12 cellular contexts compared by ENCODE assay signal in genomic region chr10:107163086-107163880, GRCh38. TPM values are rescaled to one million over a fixed set of nuclear protein-coding genes. Genes with fewer than 3 reads are reported as not detected.
DNase-seq lines count a peak whose midpoint lies in the region; ATAC-seq and TF ChIP-seq lines count a peak whose summit lies in the region.
"Had no signal": no experiment of that assay in that cellular context is flagged by ENCODE, and none has a peak within 500 bp of the region (broad histone marks: within the 10 kb centered on the region; RNA-seq: fewer than 3 reads in every experiment).

No MANE protein-coding gene starts in this region.

- H3K4me1 ChIP-seq in HUES64 (ENCODE audit: insufficient read depth, low read length) (peaks cover 25% of the 10 kb centered on the region), colonic mucosa (no peaks in the 10 kb centered on the region), PC-3 (ENCODE audit: insufficient read depth, low read length) (no peaks in the 10 kb centered on the region)

- no peaks in the 10 kb centered on the region for H3K9me3 ChIP-seq in HUES64 (ENCODE audit: insufficient read depth, low read depth, low read length)
- no peaks in the 10 kb centered on the region for H3K9me3 ChIP-seq in colonic mucosa
- no peaks in the 10 kb centered on the region for H3K9me3 ChIP-seq in iPS-18c (ENCODE audit: control insufficient read depth, insufficient read depth, low read length)
- no peaks in the 10 kb centered on the region for H3K9me3 ChIP-seq in PC-3 (ENCODE audit: low read length)

- POLR2A ChIA-PET in PC-3 (lab: Charles Lee; ENCODE audit: unreplicated experiment): no interaction called here

- H3K9me2 ChIP-seq in PC-3 (replicated peaks; ENCODE audit: low read length): no peaks in the 10 kb centered on the region

- H3K4me3 ChIP-seq in HUES64 (ENCODE audit: low read length) (peak overlapping the region; percentile 68), colonic mucosa (peak overlapping the region; percentile 33), iPS-18c (ENCODE audit: insufficient read depth, low read depth, low read length) (peak overlapping the region; percentile 86; the same call in 1 of the 2 replicates), PC-3 (ENCODE audit: low read length) (no peak overlapping the region)

- H3K27me3 ChIP-seq in HUES64 (ENCODE audit: insufficient read depth, low read length) (peaks cover 55% of the 10 kb centered on the region), colonic mucosa (peaks cover 11% of the 10 kb centered on the region), PC-3 (ENCODE audit: low read length) (peaks cover 45% of the 10 kb centered on the region)

- no peak for DNase-seq in colonic mucosa
- DNase-seq in retina: peak; percentile 69
- no peak for DNase-seq in PC-3
- DNase-seq in HCEC 1CT: no peak
- DNase-seq in cortex of kidney (lab: John Stamatoyannopoulos, UW): no peak
- DNase-seq: activated CD4-positive, alpha-beta T cell treated with anti-CD3 and anti-CD28 coated beads, Interleukin-2, amount 50 U/mL, for 4 hours; effector CD4-positive, alpha-beta T cell; NCI-H1105; stimulated activated CD4-positive, alpha-beta T cell treated with anti-CD3 and anti-CD28 coated beads, Interleukin-15, amount 100 ng/mL, for 24 hours had no signal

- intact Hi-C loops in colonic mucosa (cut with DNase I): no loop called here
- intact Hi-C loops in PC-3 (cut with micrococcal nuclease): no loop called here

- H3K27ac ChIP-seq in HUES64 (ENCODE audit: low read depth, low read length) (no peak overlapping the region), colonic mucosa (no peak overlapping the region), PC-3 (ENCODE audit: low read length) (no peak overlapping the region)

- no peaks in the 10 kb centered on the region for H4K20me1 ChIP-seq in PC-3 (ENCODE audit: low read length)

- no peaks in the 10 kb centered on the region for H3K36me3 ChIP-seq in HUES64 (ENCODE audit: insufficient read depth, low read length)
- no peaks in the 10 kb centered on the region for H3K36me3 ChIP-seq in colonic mucosa
- no peaks in the 10 kb centered on the region for H3K36me3 ChIP-seq in PC-3 (ENCODE audit: low read depth, low read length)

- CTCF ChIA-PET in PC-3 (lab: Charles Lee): interaction anchor here (0.6 to 0.9 kb wide), 2 partner anchors 79 to 1105 kb away, joined by 3 to 6 read pairs; no protein-coding TSS in a partner anchor

- H3K79me2 ChIP-seq in PC-3 (ENCODE audit: low read length): no peaks in the 10 kb centered on the region

- 33% methylated on average over 6 of the region's 7 CpGs for WGBS in HUES64

- BruUV-seq in PC-3 (replicated peaks; lab: Mats Ljungman, UMichigan): no TSS peak

- H3K9ac ChIP-seq in HUES64 (ENCODE audit: low read depth, low read length): no peak overlapping the region
- no peak overlapping the region for H3K9ac ChIP-seq in colonic mucosa (ENCODE audit: low read depth in 2 of 2, low read length in 2 of 2)
- no peak overlapping the region for H3K9ac ChIP-seq in PC-3 (ENCODE audit: low read length)

- H2AFZ ChIP-seq in PC-3 (ENCODE audit: low read length): no peak overlapping the region

- no peaks in the 10 kb centered on the region for H3F3A ChIP-seq in PC-3 (ENCODE audit: low read length, unreplicated experiment)

- ATAC-seq in PC-3 (no peak), GM21381 (IDR thresholded peaks at IDR 0.05; ENCODE audit: unreplicated experiment) (no peak)

- TF ChIP-seq CTCF in colonic mucosa (IDR thresholded peaks at IDR 0.05): no peak
- no peak for TF ChIP-seq CTCF in PC-3 (conservative IDR thresholded peaks at IDR 0.05; ENCODE audit: low read depth, low read length)

- no peak overlapping the region for H3K4me2 ChIP-seq in PC-3 (ENCODE audit: low read length)

RNA-seq across cellular contexts. Expression of gene SORCS1, which starts 1.2 kb away (rescaled TPM):
- 2.5 TPM for polyA plus RNA-seq in HUES64 (2013, experiment 1 of 2)
- 2.3 TPM for polyA plus RNA-seq in HUES64 (2013, experiment 2 of 2)
- total RNA-seq in colonic mucosa (1 to 10 TPM in 1 of 2 donors, under 1 TPM in 1; 0.40 to 1.6 TPM), PC-3 (2014; rRNA removed) (0.11 TPM in 1 of 2 replicates, not detected in the other)
